Comparison of ENCODE assay signal across 8 cellular contexts in the genomic region with DNA sequence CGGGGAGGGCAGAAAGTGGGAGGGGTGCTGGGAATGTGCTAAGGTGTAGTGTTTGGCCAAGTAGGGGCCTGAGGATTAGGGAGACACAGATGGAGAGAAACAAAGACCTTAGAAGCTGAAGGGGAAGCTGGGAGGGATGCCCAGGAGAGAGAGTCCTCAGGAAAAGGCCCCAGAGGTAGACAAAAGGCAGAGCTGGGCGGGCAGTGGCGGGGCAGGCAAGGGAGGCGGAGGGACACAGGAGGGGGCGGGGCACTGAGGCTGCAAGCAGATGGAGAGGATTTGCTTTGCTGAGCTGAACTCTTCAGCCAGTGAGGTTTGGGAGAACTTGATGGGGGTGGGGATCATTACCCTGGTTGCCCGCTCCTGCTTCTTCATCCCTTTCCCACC. TPM values are rescaled to one million over a fixed set of nuclear protein-coding genes. Genes with fewer than 3 reads are reported as not detected.
A peak's percentile ranks its signal among the peaks of the same experiment; 100 is the strongest.
DNase-seq lines count a peak whose midpoint lies in the region; ATAC-seq and TF ChIP-seq lines count a peak whose summit lies in the region.

No MANE protein-coding gene starts in this region.

- CTCF ChIA-PET in T-cell (lab: Charles Lee): interaction anchor here (0.6 to 1.6 kb wide), 3 partner anchors 12 to 141 kb away, joined by 3 to 4 read pairs (median 3); no protein-coding TSS in a partner anchor

- H3K4me1 Mint-ChIP-seq in nephron progenitor cell: peaks cover 75% of the 10 kb centered on the region
- peaks cover 42 to 71% (median 60%) of the 10 kb centered on the region in 3 donors for H3K4me1 Mint-ChIP-seq in T-cell

- H3K27me3 Mint-ChIP-seq in nephron progenitor cell (ENCODE audit: low read depth, poor library complexity): peaks cover 4% of the 10 kb centered on the region
- H3K27me3 Mint-ChIP-seq in T-cell: peaks cover 41 to 50% of the 10 kb centered on the region in 2 donors

- DNase-seq in DMS 273 (lab: John Stamatoyannopoulos, UW; ENCODE audit: unreplicated experiment): peak; percentile 85
- DNase-seq in NCI-H510A (lab: John Stamatoyannopoulos, UW): peak; percentile 41
- peak; percentile 28 for DNase-seq in dedifferentiated amniotic fluid mesenchymal stem cell (ENCODE audit: extremely low spot score)
- DNase-seq in nephron progenitor cell: peak; percentile 80
- DNase-seq in T-cell: no peak
- no peak for DNase-seq in central memory CD4-positive, alpha-beta T cell
- DNase-seq in activated naive CD4-positive, alpha-beta T cell treated with anti-CD3 and anti-CD28 coated beads, Interleukin-2, amount 50 U/mL, for 72 hours (ENCODE audit: low spot score in 2 of 2): no peak

- no peak for ATAC-seq in T-cell (replicated peaks in 1 of 4)
- no peak for ATAC-seq in activated naive CD4-positive, alpha-beta T cell treated with anti-CD3 and anti-CD28 coated beads, Interleukin-2, amount 50 U/mL, for 72 hours
- no peak for ATAC-seq in GM19395 (IDR thresholded peaks at IDR 0.05; ENCODE audit: unreplicated experiment)

- peak overlapping the region; percentile 98 for H3K27ac Mint-ChIP-seq in nephron progenitor cell
- H3K27ac Mint-ChIP-seq in T-cell: peak overlapping the region in 1 of 2 donors; percentile 5
- H3K27ac Mint-ChIP-seq in activated naive CD4-positive, alpha-beta T cell treated with anti-CD3 and anti-CD28 coated beads, Interleukin-2, amount 50 U/mL, for 72 hours: no peak overlapping the region

- POLR2A ChIA-PET in T-cell (lab: Charles Lee): no interaction called here

- peak overlapping the region; percentile 97 for H3K4me3 Mint-ChIP-seq in nephron progenitor cell
- H3K4me3 Mint-ChIP-seq in T-cell: no peak overlapping the region

- TF ChIP-seq CTCF in nephron progenitor cell (IDR thresholded peaks at IDR 0.05): no peak

- no peaks in the 10 kb centered on the region for H3K9me3 Mint-ChIP-seq in nephron progenitor cell
- H3K9me3 Mint-ChIP-seq in T-cell: no peaks in the 10 kb centered on the region
- H3K9me3 Mint-ChIP-seq in activated naive CD4-positive, alpha-beta T cell treated with anti-CD3 and anti-CD28 coated beads, Interleukin-2, amount 50 U/mL, for 72 hours: no peaks in the 10 kb centered on the region

- H3K36me3 Mint-ChIP-seq in nephron progenitor cell (ENCODE audit: low read depth) (peaks cover 13% of the 10 kb centered on the region), T-cell (no peaks in the 10 kb centered on the region)
- H3K36me3 Mint-ChIP-seq in activated naive CD4-positive, alpha-beta T cell treated with anti-CD3 and anti-CD28 coated beads, Interleukin-2, amount 50 U/mL, for 72 hours: peaks cover 21 to 39% of the 10 kb centered on the region in 2 donors

RNA-seq across cellular contexts. Expression of a gene that starts 2.8 kb away (rescaled TPM):
- total RNA-seq in T-cell: 10 to 100 TPM in 3 of 5 donors, 1 to 10 TPM in 2; 6.5 to 15.9 (median 10.6) TPM
- total RNA-seq in activated naive CD4-positive, alpha-beta T cell treated with anti-CD3 and anti-CD28 coated beads, Interleukin-2, amount 50 U/mL, for 72 hours: 100 to 1,000 TPM in 1 of 2 donors, 10 to 100 TPM in 1; 76.0 to 163 TPM

RNA-seq across cellular contexts. Expression of a gene that starts 3.3 kb away (rescaled TPM):
- total RNA-seq in T-cell: 10 to 100 TPM in 1 of 5 donors, 1 to 10 TPM in 4; 3.7 to 10.6 (median 7.3) TPM
- 100 to 1,000 TPM in 1 of 2 donors, 10 to 100 TPM in 1; 71.3 to 117 TPM for total RNA-seq in activated naive CD4-positive, alpha-beta T cell treated with anti-CD3 and anti-CD28 coated beads, Interleukin-2, amount 50 U/mL, for 72 hours

RNA-seq across cellular contexts. Expression of a gene that starts 16.1 kb away (rescaled TPM):
- 100 to 1,000 TPM in 1 of 5 donors, 10 to 100 TPM in 4; 83.3 to 125 (median 88.4) TPM for total RNA-seq in T-cell
- total RNA-seq in activated naive CD4-positive, alpha-beta T cell treated with anti-CD3 and anti-CD28 coated beads, Interleukin-2, amount 50 U/mL, for 72 hours: 100 to 1,000 TPM; 149 to 275 TPM

RNA-seq across cellular contexts. Expression of a gene that starts 20.3 kb away (rescaled TPM):
- 100 to 1,000 TPM; 126 to 205 (median 154) TPM for total RNA-seq in T-cell
- 100 to 1,000 TPM; 165 to 244 TPM for total RNA-seq in activated naive CD4-positive, alpha-beta T cell treated with anti-CD3 and anti-CD28 coated beads, Interleukin-2, amount 50 U/mL, for 72 hours

RNA-seq across cellular contexts. Expression of a gene that starts 45.1 kb away (rescaled TPM):
- total RNA-seq in T-cell: 10 to 100 TPM; 18.5 to 33.1 (median 31.8) TPM
- total RNA-seq in activated naive CD4-positive, alpha-beta T cell treated with anti-CD3 and anti-CD28 coated beads, Interleukin-2, amount 50 U/mL, for 72 hours: 10 to 100 TPM; 34.2 to 42.9 TPM

Comparison
In these comparisons a context has a peak if more than half of its experiments do, and no peak if none do; other contexts are left out.
1. DNase-seq: peak in DMS 273 (single experiment), NCI-H510A (single experiment), dedifferentiated amniotic fluid mesenchymal stem cell (single experiment) and nephron progenitor cell (single experiment); none in T-cell (0 of 34), central memory CD4-positive, alpha-beta T cell (single experiment) and activated naive CD4-positive, alpha-beta T cell treated with anti-CD3 and anti-CD28 coated beads, Interleukin-2, amount 50 U/mL, for 72 hours (0 of 2).
2. RNA of a gene that starts 2.8 kb away (total RNA-seq): 76.0 to 163 TPM in activated naive CD4-positive, alpha-beta T cell treated with anti-CD3 and anti-CD28 coated beads, Interleukin-2, amount 50 U/mL, for 72 hours; 6.5 to 15.9 TPM in T-cell; every median in the first group is over 4 times any median in the second.
3. RNA of a gene that starts 3.3 kb away (total RNA-seq): 71.3 to 117 TPM in activated naive CD4-positive, alpha-beta T cell treated with anti-CD3 and anti-CD28 coated beads, Interleukin-2, amount 50 U/mL, for 72 hours; 3.7 to 10.6 TPM in T-cell; every median in the first group is over 4 times any median in the second.